ENCODE assay signal across 8 cellular contexts in the genomic region with DNA sequence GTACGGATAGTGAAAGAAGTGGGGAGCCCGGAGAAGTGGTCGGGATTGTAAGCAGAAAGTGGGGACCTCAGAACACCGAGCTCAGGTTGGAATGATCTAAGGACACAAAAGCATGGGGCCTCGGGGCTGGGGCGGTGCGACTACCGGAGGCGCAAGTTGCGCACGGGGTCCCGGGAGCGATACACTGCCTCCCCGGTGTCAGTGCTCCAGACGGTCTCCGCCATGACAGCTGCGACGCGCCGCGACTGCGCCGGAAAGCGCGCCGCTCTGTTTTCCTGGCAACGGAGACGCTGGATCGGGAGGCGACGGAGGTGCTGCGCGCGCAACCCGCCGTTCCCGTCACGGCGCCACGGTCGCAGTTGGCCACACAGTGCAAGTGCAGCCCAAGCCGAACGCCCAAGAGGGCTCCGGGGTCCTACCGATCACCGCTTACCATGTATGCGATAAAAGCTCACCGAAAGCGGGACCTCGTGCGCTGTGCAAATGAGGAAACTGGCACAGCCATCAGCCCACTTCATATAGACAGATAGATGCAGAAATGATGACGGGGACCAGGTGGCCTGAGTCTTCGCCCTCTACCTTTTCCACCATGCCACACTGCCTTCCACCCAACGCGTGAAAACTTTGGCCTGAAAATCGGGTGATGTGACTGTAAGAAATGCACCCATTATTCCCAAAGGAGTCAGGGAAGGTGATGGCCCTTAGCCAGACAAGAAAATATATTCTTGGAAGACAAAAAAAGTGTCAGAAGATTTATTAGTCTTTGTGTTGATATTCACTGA. TPM values are rescaled to one million over a fixed set of nuclear protein-coding genes. Genes with fewer than 3 reads are reported as not detected.
DNase-seq lines count a peak whose midpoint lies in the region; ATAC-seq and TF ChIP-seq lines count a peak whose summit lies in the region.

MKS1 (minus strand) TSS at position 249 of the 782 bp plus-strand sequence; CDS start at position 224, 25 bp downstream.

- peaks cover 17% of the 10 kb centered on the region for H3K4me1 ChIP-seq in left ventricle myocardium inferior
- H3K4me1 ChIP-seq in prostate gland (replicated peaks): no peaks in the 10 kb centered on the region
- no peaks in the 10 kb centered on the region for H3K4me1 ChIP-seq in urinary bladder (ENCODE audit: insufficient read depth)

- H3K9me3 ChIP-seq in left ventricle myocardium inferior (replicated peaks) (no peaks in the 10 kb centered on the region), prostate gland (no peaks in the 10 kb centered on the region)

- ATAC-seq in HG02884 (IDR thresholded peaks at IDR 0.05; ENCODE audit: unreplicated experiment): peak; percentile 88

- H3K36me3 ChIP-seq in left ventricle myocardium inferior: peaks cover 24% of the 10 kb centered on the region
- H3K36me3 ChIP-seq in prostate gland: no peaks in the 10 kb centered on the region
- no peaks in the 10 kb centered on the region for H3K36me3 ChIP-seq in urinary bladder (ENCODE audit: insufficient read depth)

- peak; percentile 81 for TF ChIP-seq POLR2A in GM15510 (IDR thresholded peaks at IDR 0.05; ENCODE audit: borderline replicate concordance, extremely low read depth, insufficient read length)
- TF ChIP-seq POLR2A in prostate gland (IDR thresholded peaks at IDR 0.05): peak; percentile 70

- TF ChIP-seq CTCF in left ventricle myocardium inferior (IDR thresholded peaks at IDR 0.05; ENCODE audit: borderline replicate concordance) (peak; percentile 84), prostate gland (IDR thresholded peaks at IDR 0.05) (peak; percentile 30 to 82 (median 60))

- peak within 1 kb of the TSS; percentile 82 for H3K4me3 ChIP-seq in left ventricle myocardium inferior
- peak within 1 kb of the TSS; percentile 48 to 55 for H3K4me3 ChIP-seq in prostate gland
- peak within 1 kb of the TSS; percentile 56 for H3K4me3 ChIP-seq in urinary bladder (ENCODE audit: low read depth, low read length)

- H3K27me3 ChIP-seq in left ventricle myocardium inferior (ENCODE audit: low read depth) (peaks cover 14% of the 10 kb centered on the region), prostate gland (replicated peaks; ENCODE audit: insufficient read depth) (no peaks in the 10 kb centered on the region)

- H3K27ac ChIP-seq in left ventricle myocardium inferior (replicated peaks) (peak within 1 kb of the TSS; percentile 84), prostate gland (peak within 1 kb of the TSS; percentile 64 to 72), urinary bladder (ENCODE audit: low read depth) (no peak within 1 kb of the TSS)

- DNase-seq in NCI-H146 treated with DMSO at 0.1 percent for 48 hours (lab: John Stamatoyannopoulos, UW; ENCODE audit: unreplicated experiment) (peak; percentile 80), amniotic stem cell (lab: John Stamatoyannopoulos, UW) (peak; percentile 90), left ventricle myocardium inferior (peak; percentile 95), prostate gland (ENCODE audit: low spot score) (peak; percentile 92)

- WGBS in prostate gland: 2% methylated on average over 48 of the region's 56 CpGs
- 2% methylated on average over 56 of the region's 56 CpGs for WGBS in urinary bladder

- intact Hi-C loops in T-helper 1 cell treated with Interleukin-12 subunit alpha and Interleukin-12 subunit beta and Interleukin-4 antibody, amounts not matched to agents 30 ng/mL and 1 ng/mL, for 36 hours (cut with micrococcal nuclease): loop anchor here (1.0 to 2.0 kb wide), 13 partner anchors 30 to 1134 kb away; partner anchors contain the start of genes AKAP1, DYNLL2, MRPS23 and RNF43
- intact Hi-C loops in left ventricle myocardium inferior (cut with micrococcal nuclease): no loop called here
- intact Hi-C loops in prostate gland (cut with DNase I): no loop called here

RNA-seq across cellular contexts. Expression of gene MKS1, which starts in this region (rescaled TPM):
- 15.6 and 17.4 TPM in 2 replicates for total RNA-seq in T-helper 1 cell treated with Interleukin-12 subunit alpha and Interleukin-12 subunit beta and Interleukin-4 antibody, amounts not matched to agents 30 ng/mL and 1 ng/mL, for 36 hours
- 10.8 TPM for total RNA-seq in left ventricle myocardium inferior
- total RNA-seq in prostate gland: 10 to 100 TPM; 14.1 to 28.7 TPM
- 14.0 TPM for total RNA-seq in urinary bladder
- 11.6 TPM for polyA plus RNA-seq in urinary bladder
